In genomic region chr14:103569436-103569835, GRCh38 we compare ENCODE assay signal across 28 cellular contexts. TPM values are rescaled to one million over a fixed set of nuclear protein-coding genes. Genes with fewer than 3 reads are reported as not detected.
DNase-seq lines count a peak whose midpoint lies in the region; ATAC-seq and TF ChIP-seq lines count a peak whose summit lies in the region.
"Had no signal": no experiment of that assay in that cellular context is flagged by ENCODE, and none has a peak within 500 bp of the region (broad histone marks: within the 10 kb centered on the region; RNA-seq: fewer than 3 reads in every experiment).

No MANE protein-coding gene starts in this region.

- no peaks in the 10 kb centered on the region for H3K27me3 ChIP-seq in BLaER1
- no peaks in the 10 kb centered on the region for H3K27me3 ChIP-seq in neural progenitor cell
- H3K27me3 ChIP-seq in hepatocyte = no peaks in the 10 kb centered on the region
- H3K27me3 ChIP-seq: pancreas, SJSA1 had no signal

- ATAC-seq in esophagus mucosa (peak; percentile 22), HG02840 (IDR thresholded peaks at IDR 0.05; ENCODE audit: low FRiP score, unreplicated experiment) (no peak), HG03108 (IDR thresholded peaks at IDR 0.05; ENCODE audit: unreplicated experiment) (no peak)
- ATAC-seq: CD8-positive, alpha-beta T cell; HepG2; left lobe of liver; pancreas had no signal

- peaks cover 50% of the 10 kb centered on the region for H3K4me1 ChIP-seq in BLaER1
- H3K4me1 ChIP-seq in neural progenitor cell = no peaks in the 10 kb centered on the region
- no peaks in the 10 kb centered on the region for H3K4me1 ChIP-seq in hepatocyte (ENCODE audit: insufficient read depth)
- H3K4me1 ChIP-seq: SJSA1 had no signal

- H3K36me3 ChIP-seq in BLaER1 (peaks cover 37% of the 10 kb centered on the region), neural progenitor cell (no peaks in the 10 kb centered on the region), hepatocyte (replicated peaks; ENCODE audit: insufficient read depth, low read depth) (no peaks in the 10 kb centered on the region)

- DNase-seq in NCI-H69 (lab: John Stamatoyannopoulos, UW) (peak; percentile 87), neural progenitor cell (ENCODE audit: low spot score) (no peak), hepatocyte (ENCODE audit: low spot score) (no peak), osteocyte (ENCODE audit: extremely low spot score, unreplicated experiment) (no peak)
- DNase-seq: activated CD4-positive, alpha-beta T cell treated with anti-CD3 and anti-CD28 coated beads, Interleukin-2, amount 10 ng/mL, durations not matched to agents 24 days and 14 days; activated CD8-positive, alpha-beta memory T cell treated with anti-CD3 and anti-CD28 coated beads for 24 hours; activated T-cell treated with anti-CD3 and anti-CD28 coated beads for 4 hours; amygdala; CD8-positive, alpha-beta T cell; DMS 273 treated with DMSO at 0.1 percent for 48 hours; effector CD4-positive, alpha-beta T cell; EL; H7; NCI-H226; retina; stimulated activated naive CD4-positive, alpha-beta T cell treated with Interleukin-2 at 50 U/mL for 16 hours had no signal

- H3K9ac ChIP-seq in BLaER1 = peak overlapping the region; percentile 45; the same call in 1 of the 2 replicates
- no peak overlapping the region for H3K9ac ChIP-seq in neural progenitor cell

- H3K4me2 ChIP-seq in BLaER1 (no peak overlapping the region), neural progenitor cell (no peak overlapping the region), hepatocyte (no peak overlapping the region)

- peaks cover 3% of the 10 kb centered on the region for H3F3A ChIP-seq in neural progenitor cell (ENCODE audit: low read depth)

- peaks cover 10% of the 10 kb centered on the region for H3K36me3 Mint-ChIP-seq in neural progenitor cell
- H3K36me3 Mint-ChIP-seq in osteocyte (ENCODE audit: unreplicated experiment) = peaks cover 7% of the 10 kb centered on the region
- H3K36me3 Mint-ChIP-seq: activated naive CD4-positive, alpha-beta T cell treated with anti-CD3 and anti-CD28 coated beads, Interleukin-2, amount 50 U/mL, for 24 hours had no signal

- TF ChIP-seq CTCF in neural progenitor cell (IDR thresholded peaks at IDR 0.05) (no peak), hepatocyte (IDR thresholded peaks at IDR 0.05; ENCODE audit: poor library complexity) (no peak), osteocyte (IDR thresholded peaks at IDR 0.05) (no peak)

- no peak overlapping the region for H3K4me3 ChIP-seq in BLaER1
- H3K4me3 ChIP-seq in neural progenitor cell = no peak overlapping the region
- no peak overlapping the region for H3K4me3 ChIP-seq in hepatocyte
- H3K4me3 ChIP-seq: pancreas, SJSA1, skin epidermis had no signal

- H3K4me3 Mint-ChIP-seq in neural progenitor cell = no peak overlapping the region
- no peak overlapping the region for H3K4me3 Mint-ChIP-seq in osteocyte (ENCODE audit: unreplicated experiment)
- H3K4me3 Mint-ChIP-seq: activated CD4-positive, alpha-beta T cell treated with anti-CD3 and anti-CD28 coated beads, Interleukin-2, amount 10 ng/mL, durations not matched to agents 24 days and 14 days; activated naive CD4-positive, alpha-beta T cell treated with anti-CD3 and anti-CD28 coated beads, Interleukin-2, amount 50 U/mL, for 24 hours; CD8-positive, alpha-beta T cell had no signal

- H3K79me2 ChIP-seq in neural progenitor cell (ENCODE audit: low read depth) = peaks cover 77% of the 10 kb centered on the region
- H3K79me2 ChIP-seq in hepatocyte = peaks cover 94% of the 10 kb centered on the region

- H4K20me1 ChIP-seq in BLaER1 (peaks cover 57% of the 10 kb centered on the region), neural progenitor cell (ENCODE audit: low read depth) (peaks cover 19% of the 10 kb centered on the region), hepatocyte (ENCODE audit: insufficient read depth, poor library complexity, severe bottlenecking) (peaks cover 22% of the 10 kb centered on the region)

- H2AFZ ChIP-seq in neural progenitor cell (replicated peaks) (no peak overlapping the region), hepatocyte (no peak overlapping the region)

- no peaks in the 10 kb centered on the region for H3K9me2 ChIP-seq in hepatocyte (replicated peaks; ENCODE audit: insufficient read depth)

- H3K27ac ChIP-seq in BLaER1 = no peak overlapping the region
- no peak overlapping the region for H3K27ac ChIP-seq in neural progenitor cell
- H3K27ac ChIP-seq in hepatocyte = no peak overlapping the region
- H3K27ac ChIP-seq: epithelial cell of prostate, HL-60, pancreas, SJSA1 had no signal

- H3K4me1 Mint-ChIP-seq in neural progenitor cell (peaks cover 18% of the 10 kb centered on the region), osteocyte (ENCODE audit: unreplicated experiment) (peaks cover 14% of the 10 kb centered on the region)

- WGBS in hepatocyte (ENCODE audit: low lambda C conversion rate, missing lambda C conversion rate) = 79% methylated on average over 11 of the region's 11 CpGs

- H3K27ac Mint-ChIP-seq in neural progenitor cell = peak overlapping the region; percentile 21
- H3K27ac Mint-ChIP-seq in osteocyte (ENCODE audit: unreplicated experiment) = no peak overlapping the region
- H3K27ac Mint-ChIP-seq: activated CD4-positive, alpha-beta T cell treated with anti-CD3 and anti-CD28 coated beads, Interleukin-2, amount 10 ng/mL, durations not matched to agents 24 days and 14 days; activated naive CD4-positive, alpha-beta T cell treated with anti-CD3 and anti-CD28 coated beads, Interleukin-2, amount 50 U/mL, for 24 hours; CD8-positive, alpha-beta T cell had no signal

- H3K27me3 Mint-ChIP-seq in neural progenitor cell (ENCODE audit: insufficient read depth, low read depth) (peaks cover 3% of the 10 kb centered on the region), osteocyte (ENCODE audit: unreplicated experiment) (no peaks in the 10 kb centered on the region)
- H3K27me3 Mint-ChIP-seq: activated CD4-positive, alpha-beta T cell treated with anti-CD3 and anti-CD28 coated beads, Interleukin-2, amount 10 ng/mL, durations not matched to agents 24 days and 14 days; activated naive CD4-positive, alpha-beta T cell treated with anti-CD3 and anti-CD28 coated beads, Interleukin-2, amount 50 U/mL, for 24 hours had no signal

- H3K9me3 ChIP-seq in BLaER1 = no peaks in the 10 kb centered on the region
- H3K9me3 ChIP-seq in neural progenitor cell (ENCODE audit: low read depth) = no peaks in the 10 kb centered on the region
- no peaks in the 10 kb centered on the region for H3K9me3 ChIP-seq in hepatocyte (ENCODE audit: low read depth)
- H3K9me3 ChIP-seq: pancreas, SJSA1 had no signal

- no peaks in the 10 kb centered on the region for H3K9me3 Mint-ChIP-seq in neural progenitor cell
- no peaks in the 10 kb centered on the region for H3K9me3 Mint-ChIP-seq in osteocyte (ENCODE audit: unreplicated experiment)
- H3K9me3 Mint-ChIP-seq: activated CD4-positive, alpha-beta T cell treated with anti-CD3 and anti-CD28 coated beads, Interleukin-2, amount 10 ng/mL, durations not matched to agents 24 days and 14 days; activated naive CD4-positive, alpha-beta T cell treated with anti-CD3 and anti-CD28 coated beads, Interleukin-2, amount 50 U/mL, for 24 hours; CD8-positive, alpha-beta T cell had no signal

RNA-seq across cellular contexts. Expression of gene COA8, which starts 6.7 kb away (rescaled TPM):
- 30.3 TPM for total RNA-seq in esophagus mucosa
- 38.6 and 72.3 TPM in 2 replicates for total RNA-seq in neural progenitor cell (ENCODE audit: low replicate concordance)
- 58.7 and 59.1 TPM in 2 replicates for total RNA-seq in hepatocyte
- polyA plus RNA-seq in hepatocyte = 68.2 and 71.5 TPM in 2 replicates
- 41.0 and 42.0 TPM in 2 replicates for total RNA-seq in osteocyte

RNA-seq across cellular contexts. Expression of gene BAG5, which starts 7.0 kb away (rescaled TPM):
- 23.6 TPM for total RNA-seq in esophagus mucosa
- 19.4 and 59.9 TPM in 2 replicates for total RNA-seq in neural progenitor cell (ENCODE audit: low replicate concordance)
- total RNA-seq in hepatocyte = 25.8 and 27.4 TPM in 2 replicates
- polyA plus RNA-seq in hepatocyte = 11.7 and 13.9 TPM in 2 replicates
- total RNA-seq in osteocyte = 21.9 and 22.4 TPM in 2 replicates

RNA-seq across cellular contexts. Expression of gene TRMT61A, which starts 40.4 kb away (rescaled TPM):
- total RNA-seq in esophagus mucosa = 6.1 TPM
- total RNA-seq in neural progenitor cell (ENCODE audit: low replicate concordance) = 1.2 and 5.6 TPM in 2 replicates
- 8.2 and 8.9 TPM in 2 replicates for total RNA-seq in hepatocyte
- 13.2 and 15.0 TPM in 2 replicates for polyA plus RNA-seq in hepatocyte
- total RNA-seq in osteocyte = 10.9 and 11.5 TPM in 2 replicates

RNA-seq across cellular contexts. Expression of gene CKB, which starts 46.8 kb away (rescaled TPM):
- 17.8 TPM for total RNA-seq in esophagus mucosa
- 54.2 and 173 TPM in 2 replicates for total RNA-seq in neural progenitor cell (ENCODE audit: low replicate concordance)
- total RNA-seq in hepatocyte = 523 and 682 TPM in 2 replicates
- polyA plus RNA-seq in hepatocyte = 2,788 and 2,829 TPM in 2 replicates
- 25.4 and 31.4 TPM in 2 replicates for total RNA-seq in osteocyte

RNA-seq across cellular contexts. Expression of gene KLC1, which starts 59.6 kb away (rescaled TPM):
- total RNA-seq in esophagus mucosa (80.3 TPM), neural progenitor cell (ENCODE audit: low replicate concordance) (163 and 232 TPM in 2 replicates), hepatocyte (115 and 122 TPM in 2 replicates), osteocyte (186 and 211 TPM in 2 replicates)
- 95.4 and 130 TPM in 2 replicates for polyA plus RNA-seq in hepatocyte
